1 cellular context compared by ENCODE assay signal in the genomic region with DNA sequence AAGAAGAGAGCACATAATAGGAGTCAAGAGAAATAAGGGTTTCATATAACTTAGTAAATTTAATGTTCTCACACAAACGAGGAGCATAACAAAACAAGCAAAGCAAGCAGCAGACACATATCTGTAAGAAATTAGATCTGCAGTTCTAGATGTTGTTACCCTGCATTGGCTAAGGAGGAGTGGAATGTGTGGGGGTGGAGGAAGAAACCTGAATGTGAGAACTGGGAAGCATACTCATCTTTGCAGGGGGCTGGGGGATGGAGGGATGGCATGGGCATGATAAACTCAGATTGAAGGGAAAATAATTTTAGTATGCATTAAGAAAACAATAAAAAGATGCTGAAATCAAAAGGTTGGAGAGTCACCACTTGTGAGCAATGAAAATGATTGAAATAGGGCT.
TF ChIP-seq lines count a peak whose summit lies in the region.

No MANE protein-coding gene starts in this region.

TF ChIP-seq in GM23338, 12 proteins besides CTCF, POLR2A, EP300 and RAD21 (continued from another document):
- TF ChIP-seq ZNF331 (CRISPR knock-in tag; IDR thresholded peaks at IDR 0.05; ENCODE audit: low read depth) = no peak
- TF ChIP-seq EZH2 (IDR thresholded peaks at IDR 0.05; ENCODE audit: low read depth, unreplicated experiment) = no peak
